In the genomic region with DNA sequence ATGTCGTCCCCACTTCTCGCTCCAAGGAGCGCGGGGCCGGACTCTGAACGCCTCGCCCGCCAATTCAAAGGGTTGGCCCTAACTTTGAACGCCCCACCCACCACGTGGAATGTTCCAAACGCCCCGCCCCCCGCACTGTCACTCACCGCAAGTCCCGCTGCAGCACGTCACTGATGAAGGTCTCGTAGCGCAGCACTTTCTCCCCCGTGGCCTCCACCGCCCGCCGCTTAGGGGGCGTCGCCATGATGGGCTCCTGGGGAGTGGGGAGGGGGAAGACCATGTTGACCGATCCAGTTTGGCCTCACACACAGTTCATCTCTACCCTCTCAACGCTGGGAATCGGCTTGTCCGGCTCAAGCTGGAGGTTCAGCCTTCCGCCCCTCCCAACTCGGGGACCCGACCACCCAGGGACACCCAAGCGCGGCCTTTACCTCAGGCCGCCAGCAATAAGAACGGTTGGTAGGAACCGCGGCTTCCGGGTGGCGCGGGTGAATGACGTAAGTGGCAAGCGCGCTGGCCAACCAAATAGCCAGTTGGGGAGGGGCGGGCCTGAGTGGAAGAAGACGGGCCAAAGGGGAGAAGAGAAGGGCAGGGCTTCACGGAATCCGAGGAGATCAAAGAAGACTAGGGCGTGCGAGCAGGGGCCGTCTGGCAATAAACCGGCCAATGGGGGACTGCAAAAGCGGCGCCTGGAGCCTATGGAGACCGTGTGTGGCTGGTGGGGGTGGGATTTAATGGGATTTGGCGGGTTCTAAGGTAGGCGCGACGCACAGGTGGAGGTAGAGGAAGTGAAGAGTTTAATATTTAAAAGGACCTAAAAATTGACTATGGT, we compare ENCODE assay signal across 8 cellular contexts. TPM values are rescaled to one million over a fixed set of nuclear protein-coding genes. Genes with fewer than 3 reads are reported as not detected.
A peak's percentile ranks its signal among the peaks of the same experiment; 100 is the strongest.
DNase-seq lines count a peak whose midpoint lies in the region; ATAC-seq and TF ChIP-seq lines count a peak whose summit lies in the region.

Gene UXT (minus strand): TSS at position 497 of the 832 bp plus-strand sequence. CDS start 253 bp downstream, at position 244.

- peaks cover 31% of the 10 kb centered on the region for H3K36me3 Mint-ChIP-seq in CD8-positive, alpha-beta T cell

- no peak for TF ChIP-seq CTCF in CD8-positive, alpha-beta T cell (IDR thresholded peaks at IDR 0.05)

- ATAC-seq in CD8-positive, alpha-beta T cell, result peak; percentile 81
- ATAC-seq in GM19468 (IDR thresholded peaks at IDR 0.05; ENCODE audit: extremely low read depth, unreplicated experiment), result peak; percentile 52

- no peaks in the 10 kb centered on the region for H3K9me3 ChIP-seq in CD8-positive, alpha-beta T cell (ENCODE audit: low read length)

- H3K27ac Mint-ChIP-seq in CD8-positive, alpha-beta T cell, result peak within 1 kb of the TSS; percentile 99

- peak within 1 kb of the TSS; percentile 92 for H3K4me3 ChIP-seq in CD8-positive, alpha-beta T cell (ENCODE audit: low read depth, low read length)

- H3K4me1 ChIP-seq in CD8-positive, alpha-beta T cell (ENCODE audit: insufficient read depth, low read length), result peaks cover 16% of the 10 kb centered on the region

- no peaks in the 10 kb centered on the region for H3K27me3 ChIP-seq in CD8-positive, alpha-beta T cell (ENCODE audit: insufficient read depth, low read length)

- peak within 1 kb of the TSS; percentile 90 for H3K4me3 Mint-ChIP-seq in CD8-positive, alpha-beta T cell

- peaks cover 15% of the 10 kb centered on the region for H3K4me1 Mint-ChIP-seq in CD8-positive, alpha-beta T cell (ENCODE audit: low read depth)

- intact Hi-C loops in CD8-positive, alpha-beta T cell (cut with DNase I, micrococcal nuclease), result loop anchor here (1.0 to 10.0 kb wide), 11 partner anchors 9 to 1256 kb away; partner anchors contain the start of genes ELK1 (in 2 of the 2), ARAF (in 1 of the 2), PIM2 (in 1 of the 2) and SLC35A2 (in 1 of the 2)

- H3K36me3 ChIP-seq in CD8-positive, alpha-beta T cell (ENCODE audit: insufficient read depth, low read length), result peaks cover 24% of the 10 kb centered on the region

- peak; percentile 80 to 95 (median 90) for DNase-seq in CD8-positive, alpha-beta T cell
- peak; percentile 91 for DNase-seq in HT-29 (ENCODE audit: low spot score)
- peak; percentile 82 to 85 for DNase-seq in NOMO-1 (lab: John Stamatoyannopoulos, UW; ENCODE audit: unreplicated experiment in 2 of 2)
- peak; percentile 89 for DNase-seq in effector CD8-positive, alpha-beta T cell (lab: John Stamatoyannopoulos, UW)
- DNase-seq in medulla oblongata (ENCODE audit: extremely low spot score), result peak; percentile 89
- peak; percentile 85 for DNase-seq in stimulated activated CD8-positive, alpha-beta memory T cell treated with anti-CD3 and anti-CD28 coated beads, Interleukin-12 subunit alpha, Interleukin-12 subunit beta, amount 100 ng/mL, for 1 hour (ENCODE audit: low read depth)

- CTCF ChIA-PET in CD8-positive, alpha-beta T cell (lab: Charles Lee), result no interaction called here
- CTCF ChIA-PET in activated CD8-positive, alpha-beta memory T cell treated with anti-CD3 and anti-CD28 coated beads for 36 hours (lab: Charles Lee), result no interaction called here

- no peaks in the 10 kb centered on the region for H3K9me3 Mint-ChIP-seq in CD8-positive, alpha-beta T cell

- peak within 1 kb of the TSS; percentile 100 for H3K27ac ChIP-seq in CD8-positive, alpha-beta T cell (ENCODE audit: low read depth, low read length)

- POLR2A ChIA-PET in CD8-positive, alpha-beta T cell (lab: Charles Lee), result no interaction called here
- POLR2A ChIA-PET in activated CD8-positive, alpha-beta memory T cell treated with anti-CD3 and anti-CD28 coated beads for 36 hours (lab: Charles Lee), result interaction anchor here (0.6 kb wide), 1 partner anchor 514 kb away, joined by 5 read pairs; the partner anchor contains the start of gene RBM10

- H3K27me3 Mint-ChIP-seq in CD8-positive, alpha-beta T cell (ENCODE audit: low read depth), result no peaks in the 10 kb centered on the region

RNA-seq across cellular contexts. Expression of gene UXT, which starts in this region (rescaled TPM):
- 100 to 1,000 TPM; 202 TPM for total RNA-seq in CD8-positive, alpha-beta T cell
- 164 and 167 TPM in 2 replicates for total RNA-seq in HT-29 (2014; rRNA removed; shearing (Covaris generic))
- 100 to 1,000 TPM; 152 to 172 TPM for total RNA-seq in activated CD8-positive, alpha-beta memory T cell treated with anti-CD3 and anti-CD28 coated beads for 36 hours

Comparison
In these comparisons a context has a peak if more than half of its experiments do, and no peak if none do; other contexts are left out.
1. Peak in every context shown above with its lines: DNase-seq, ATAC-seq, H3K4me3 ChIP-seq and H3K27ac ChIP-seq.